Comparison of ENCODE assay signal across 8 cellular contexts in genomic region chr17:40818343-40818732, GRCh38. TPM values are rescaled to one million over a fixed set of nuclear protein-coding genes. Genes with fewer than 3 reads are reported as not detected.
DNase-seq lines count a peak whose midpoint lies in the region; ATAC-seq and TF ChIP-seq lines count a peak whose summit lies in the region.

No MANE protein-coding gene starts in this region.

- peak overlapping the region; percentile 60 for H3K4me3 ChIP-seq in kidney epithelial cell (ENCODE audit: low read depth, low read length)

- H3K4me3 Mint-ChIP-seq in T-helper 2 cell treated with Interferon-gamma antibody and Interleukin-4, amounts not matched to agents 5 μg/mL and 100 μg/mL, for 36 hours = peak overlapping the region; percentile 95
- H3K4me3 Mint-ChIP-seq in activated naive CD8-positive, alpha-beta T cell treated with anti-CD3 and anti-CD28 coated beads, Interleukin-2, amount 50 U/mL, for 24 hours = peak overlapping the region; percentile 91

- in situ Hi-C loops in GM13977 (cut with MboI; ENCODE audit: low pct_unique_long_range_greater_than_20kb, low sequenced_read_pairs, unreplicated experiment) = no loop called here

- H3K27me3 ChIP-seq in kidney epithelial cell (ENCODE audit: control insufficient read depth, insufficient read depth, low read length) = no peaks in the 10 kb centered on the region

- no peak for TF ChIP-seq CTCF in kidney epithelial cell (IDR thresholded peaks at IDR 0.05; ENCODE audit: insufficient read depth, low read length, poor library complexity, severe bottlenecking)
- no peak for TF ChIP-seq CTCF in GM13977 (IDR thresholded peaks at IDR 0.05; ENCODE audit: extremely low read depth, insufficient read depth, missing control alignments)

- H3K27me3 Mint-ChIP-seq in T-helper 2 cell treated with Interferon-gamma antibody and Interleukin-4, amounts not matched to agents 5 μg/mL and 100 μg/mL, for 36 hours (ENCODE audit: low read depth) = peaks cover 11% of the 10 kb centered on the region
- peaks cover 15% of the 10 kb centered on the region for H3K27me3 Mint-ChIP-seq in activated naive CD8-positive, alpha-beta T cell treated with anti-CD3 and anti-CD28 coated beads, Interleukin-2, amount 50 U/mL, for 24 hours

- peak overlapping the region; percentile 42 for H3K27ac ChIP-seq in temporal lobe (ENCODE audit: low read depth, low read length)

- DNase-seq in T-helper 2 cell treated with Interferon-gamma antibody and Interleukin-4, amounts not matched to agents 5 μg/mL and 100 μg/mL, for 36 hours (ENCODE audit: low spot score) = no peak
- DNase-seq in T-helper 2 cell (no peak), kidney epithelial cell (ENCODE audit: low read depth) (no peak), GM13977 (ENCODE audit: low spot score) (no peak)
- DNase-seq in activated naive CD8-positive, alpha-beta T cell treated with anti-CD3 and anti-CD28 coated beads, Interleukin-2, amount 50 U/mL, for 24 hours = no peak
- no peak for DNase-seq in stimulated activated naive CD4-positive, alpha-beta T cell treated with Interleukin-2 at 50 U/mL for 16 hours (lab: John Stamatoyannopoulos, UW)

- peaks cover 37% of the 10 kb centered on the region for H3K36me3 Mint-ChIP-seq in T-helper 2 cell treated with Interferon-gamma antibody and Interleukin-4, amounts not matched to agents 5 μg/mL and 100 μg/mL, for 36 hours (ENCODE audit: low read depth)
- peaks cover 24% of the 10 kb centered on the region for H3K36me3 Mint-ChIP-seq in activated naive CD8-positive, alpha-beta T cell treated with anti-CD3 and anti-CD28 coated beads, Interleukin-2, amount 50 U/mL, for 24 hours (ENCODE audit: low read depth)

- peak overlapping the region; percentile 91 for H3K27ac Mint-ChIP-seq in T-helper 2 cell treated with Interferon-gamma antibody and Interleukin-4, amounts not matched to agents 5 μg/mL and 100 μg/mL, for 36 hours
- peak overlapping the region; percentile 91 for H3K27ac Mint-ChIP-seq in activated naive CD8-positive, alpha-beta T cell treated with anti-CD3 and anti-CD28 coated beads, Interleukin-2, amount 50 U/mL, for 24 hours

- H3K36me3 ChIP-seq in kidney epithelial cell (ENCODE audit: control insufficient read depth, insufficient read depth, low read length) = peaks cover 2% of the 10 kb centered on the region

- peaks cover 28% of the 10 kb centered on the region for H3K4me1 Mint-ChIP-seq in T-helper 2 cell treated with Interferon-gamma antibody and Interleukin-4, amounts not matched to agents 5 μg/mL and 100 μg/mL, for 36 hours (ENCODE audit: low read depth)
- peaks cover 26% of the 10 kb centered on the region for H3K4me1 Mint-ChIP-seq in activated naive CD8-positive, alpha-beta T cell treated with anti-CD3 and anti-CD28 coated beads, Interleukin-2, amount 50 U/mL, for 24 hours

- ATAC-seq in activated naive CD8-positive, alpha-beta T cell treated with anti-CD3 and anti-CD28 coated beads, Interleukin-2, amount 50 U/mL, for 24 hours = no peak
- ATAC-seq in HG02852 (IDR thresholded peaks at IDR 0.05; ENCODE audit: unreplicated experiment) = no peak

- peaks cover 21% of the 10 kb centered on the region for H3K9me3 Mint-ChIP-seq in T-helper 2 cell treated with Interferon-gamma antibody and Interleukin-4, amounts not matched to agents 5 μg/mL and 100 μg/mL, for 36 hours
- no peaks in the 10 kb centered on the region for H3K9me3 Mint-ChIP-seq in activated naive CD8-positive, alpha-beta T cell treated with anti-CD3 and anti-CD28 coated beads, Interleukin-2, amount 50 U/mL, for 24 hours

RNA-seq across cellular contexts. Expression of gene KRT10, which starts 4.1 kb away (rescaled TPM):
- 24.5 and 29.9 TPM in 2 replicates for total RNA-seq in kidney epithelial cell
- total RNA-seq in temporal lobe = 4.4 TPM

RNA-seq across cellular contexts. Expression of gene KRT28, which starts 18.6 kb away (rescaled TPM):
- total RNA-seq in kidney epithelial cell = not detected in 2 replicates
- 0.25 TPM for total RNA-seq in temporal lobe

RNA-seq across cellular contexts. Expression of gene KRT27, which starts 36.0 kb away (rescaled TPM):
- not detected in 2 replicates for total RNA-seq in kidney epithelial cell
- 0.25 TPM for total RNA-seq in temporal lobe

RNA-seq across cellular contexts. Expression of gene KRT26, which starts 46.3 kb away (rescaled TPM):
- total RNA-seq in kidney epithelial cell = not detected in 2 replicates
- total RNA-seq in temporal lobe = not detected

RNA-seq across cellular contexts. Expression of gene KRT12, which starts 48.7 kb away (rescaled TPM):
- total RNA-seq in kidney epithelial cell (not detected in 2 replicates), temporal lobe (not detected)
